Comparison of ENCODE assay signal across 14 cellular contexts in the genomic region with DNA sequence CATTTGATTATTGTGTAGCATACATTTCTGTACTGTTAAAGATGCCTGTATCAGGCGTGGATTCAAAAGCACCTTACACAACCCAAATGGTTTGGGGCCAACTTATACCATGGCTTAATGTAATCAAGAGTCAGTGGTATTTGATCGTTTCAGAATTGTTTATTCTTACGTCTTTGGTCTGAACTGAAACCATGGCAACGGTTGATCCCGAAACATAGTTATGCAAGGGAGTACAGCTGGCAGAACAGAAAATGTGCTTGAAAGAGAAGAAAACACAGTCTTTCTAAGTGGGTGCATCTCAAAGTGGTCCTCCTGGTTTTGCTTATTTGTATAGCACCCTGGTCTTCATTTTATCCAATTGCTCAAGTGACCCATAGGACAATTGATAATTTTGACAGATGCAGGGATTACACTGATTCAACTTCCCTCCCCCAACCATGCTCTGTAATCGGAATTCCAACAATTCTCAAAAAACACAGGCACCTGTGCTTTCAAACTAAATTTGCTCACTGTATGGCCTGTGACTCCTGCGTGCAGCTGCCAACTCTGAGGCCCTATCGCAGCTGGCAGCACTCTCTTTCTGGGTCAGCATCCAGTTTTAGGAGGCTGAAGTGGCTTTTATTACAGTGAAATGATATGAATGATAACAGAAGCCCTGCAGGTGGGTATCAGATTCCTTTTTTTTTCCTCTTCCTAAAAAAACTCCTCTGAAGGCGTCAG.
A peak's percentile ranks its signal among the peaks of the same experiment; 100 is the strongest.
DNase-seq lines count a peak whose midpoint lies in the region; ATAC-seq, FAIRE-seq and TF ChIP-seq lines count a peak whose summit lies in the region.
"Had no signal": no experiment of that assay in that cellular context is flagged by ENCODE, and none has a peak within 500 bp of the region (broad histone marks: within the 10 kb centered on the region; RNA-seq: fewer than 3 reads in every experiment).

No MANE protein-coding gene starts in this region.

- in situ Hi-C loops in astrocyte of the spinal cord (cut with HindIII; ENCODE audit: low sequenced_read_pairs): no loop called here
- in situ Hi-C loops in HepG2 (cut with HindIII; ENCODE audit: extremely low pct_ligation_motif_present, low pct_unique_long_range_greater_than_20kb): no loop called here

- WGBS in HepG2 (ENCODE audit: low lambda C conversion rate): 44% methylated on average over 9 of the region's 9 CpGs

- H3K9ac ChIP-seq in HepG2 (ENCODE audit: insufficient read depth, low read depth, low read length): no peak overlapping the region
- H3K9ac ChIP-seq: BLaER1 treated with 17β-estradiol and CSF1 and Interleukin-3, amounts not matched to agents 10 nM and 100 nM had no signal

- no peaks in the 10 kb centered on the region for H4K20me1 ChIP-seq in HepG2 (ENCODE audit: insufficient read depth, low read length)
- H4K20me1 ChIP-seq: BLaER1 treated with 17β-estradiol and CSF1 and Interleukin-3, amounts not matched to agents 10 nM and 100 nM had no signal

- H2AFZ ChIP-seq in HepG2 (ENCODE audit: low read length): no peak overlapping the region

- TF ChIP-seq RAD21 in HepG2 (CRISPR knock-in tag; IDR thresholded peaks at IDR 0.05): no peak

- H3K4me2 ChIP-seq in HepG2 (ENCODE audit: low read depth, low read length): no peak overlapping the region
- H3K4me2 ChIP-seq: BLaER1 treated with 17β-estradiol and CSF1 and Interleukin-3, amounts not matched to agents 10 nM and 100 nM had no signal

- ATAC-seq in HepG2 (no peak), HG02588 (IDR thresholded peaks at IDR 0.05; ENCODE audit: unreplicated experiment) (no peak)
- ATAC-seq: activated T-cell treated with anti-CD3 and anti-CD28 coated beads, Interleukin-2, amount 50 U/mL, for 4 hours; right cardiac atrium; stimulated activated naive CD8-positive, alpha-beta T cell treated with anti-CD3 and anti-CD28 coated beads, Interleukin-15, amount 100 ng/mL, for 72 hours had no signal

- POLR2A ChIA-PET in HepG2 (lab: Yijun Ruan, JAX): no interaction called here

- H3K79me2 ChIP-seq in HepG2 (ENCODE audit: insufficient read depth, low read length): no peaks in the 10 kb centered on the region

- H3K27me3 ChIP-seq in HepG2 (ENCODE audit: control insufficient read depth in 1 of 2, insufficient read depth in 2 of 2, low read length in 2 of 2) (no peaks in the 10 kb centered on the region), vagina (no peaks in the 10 kb centered on the region)
- H3K27me3 ChIP-seq: BLaER1 treated with 17β-estradiol and CSF1 and Interleukin-3, amounts not matched to agents 10 nM and 100 nM had no signal

- H3K4me1 ChIP-seq in HepG2 (ENCODE audit: insufficient read depth, low read length) (peaks cover 43% of the 10 kb centered on the region), vagina (no peaks in the 10 kb centered on the region)
- H3K4me1 ChIP-seq: BLaER1 treated with 17β-estradiol and CSF1 and Interleukin-3, amounts not matched to agents 10 nM and 100 nM had no signal

- peak; percentile 41 for DNase-seq in Ammon's horn (ENCODE audit: low spot score)
- peak; percentile 86 for DNase-seq in NCI-H1105 treated with DMSO at 0.1 percent for 48 hours (lab: John Stamatoyannopoulos, UW)
- peak; percentile 5 for DNase-seq in astrocyte of the spinal cord (ENCODE audit: low read depth, low spot score)
- peak; percentile 53 for DNase-seq in HepG2 (ENCODE audit: low spot score)
- no peak for DNase-seq in vagina (ENCODE audit: extremely low spot score in 2 of 2)
- DNase-seq in NCI-H69 (lab: John Stamatoyannopoulos, UW): no peak
- DNase-seq in activated T-cell treated with anti-CD3 and anti-CD28 coated beads, Interleukin-2, amount 50 U/mL, for 1 hour: no peak
- DNase-seq: activated T-cell treated with anti-CD3 and anti-CD28 coated beads, Interleukin-2, amount 50 U/mL, for 4 hours; right cardiac atrium; stimulated activated naive CD8-positive, alpha-beta T cell treated with anti-CD3 and anti-CD28 coated beads, Interleukin-15, amount 100 ng/mL, for 72 hours had no signal

- CTCF ChIA-PET in HepG2 (lab: Yijun Ruan, JAX; ENCODE audit: low intra/inter-chr PET ratio, low total read pairs): no interaction called here

- BruUV-seq in HepG2 (replicated peaks; lab: Mats Ljungman, UMichigan): no TSS peak

- no peak overlapping the region for H3K4me3 ChIP-seq in astrocyte of the spinal cord (ENCODE audit: low read depth, low read length)
- H3K4me3 ChIP-seq in HepG2 (replicated peaks in 1 of 3; ENCODE audit: insufficient read depth in 1 of 3, low read depth in 2 of 3, low read length in 3 of 3): no peak overlapping the region
- no peak overlapping the region for H3K4me3 ChIP-seq in vagina
- H3K4me3 ChIP-seq: BLaER1 treated with 17β-estradiol and CSF1 and Interleukin-3, amounts not matched to agents 10 nM and 100 nM had no signal

- no peak for TF ChIP-seq CTCF in astrocyte of the spinal cord (IDR thresholded peaks at IDR 0.05; ENCODE audit: low read depth, low read length)
- no peak for TF ChIP-seq CTCF in HepG2 (CRISPR knock-in tag; IDR thresholded peaks at IDR 0.05)
- no peak for TF ChIP-seq CTCF in vagina (IDR thresholded peaks at IDR 0.05)

- FAIRE-seq in HepG2 (lab: Jason Lieb, UNC): no peak
- FAIRE-seq: bronchial epithelial cell, G401.6 had no signal

- intact Hi-C loops in HepG2 (cut with micrococcal nuclease; ENCODE audit: unreplicated experiment) (no loop called here), vagina (cut with DNase I) (no loop called here)

- H3K27ac ChIP-seq in HepG2 (ENCODE audit: extremely low read length, insufficient read depth, low read length): no peak overlapping the region
- H3K27ac ChIP-seq in vagina: no peak overlapping the region
- H3K27ac ChIP-seq: BLaER1 treated with 17β-estradiol and CSF1 and Interleukin-3, amounts not matched to agents 10 nM and 100 nM had no signal

- TF ChIP-seq POLR2A in HepG2 (IDR thresholded peaks at IDR 0.05; ENCODE audit: insufficient read depth in 1 of 2, low read depth in 2 of 2, low read length in 2 of 2) (no peak), vagina (IDR thresholded peaks at IDR 0.05) (no peak)

- H3K9me3 ChIP-seq in HepG2 (ENCODE audit: low read length) (no peaks in the 10 kb centered on the region; the same call in 1 of the 2 replicates), vagina (no peaks in the 10 kb centered on the region)

- H3K36me3 ChIP-seq in HepG2 (replicated peaks in 1 of 2; ENCODE audit: control insufficient read depth in 1 of 2, insufficient read depth in 2 of 2, low read length in 2 of 2) (no peaks in the 10 kb centered on the region), vagina (no peaks in the 10 kb centered on the region)
- H3K36me3 ChIP-seq: BLaER1 treated with 17β-estradiol and CSF1 and Interleukin-3, amounts not matched to agents 10 nM and 100 nM had no signal

- TF ChIP-seq EP300 in HepG2 (IDR thresholded peaks at IDR 0.05; ENCODE audit: low read depth in 2 of 2, low read length in 2 of 2) (no peak), HepG2 (CRISPR knock-in tag; IDR thresholded peaks at IDR 0.05; ENCODE audit: borderline replicate concordance) (no peak)

TF ChIP-seq in HepG2, 621 proteins besides CTCF, POLR2A, EP300 and RAD21:
- TF ChIP-seq FOXK2 (IDR thresholded peaks at IDR 0.05) (no peak), RFX1 (IDR thresholded peaks at IDR 0.05) (peak; percentile 46; the same call in 1 of the 2 replicates), SIX1 (CRISPR knock-in tag; IDR thresholded peaks at IDR 0.05; ENCODE audit: borderline replicate concordance) (no peak), PRMT3 (CRISPR knock-in tag; IDR thresholded peaks at IDR 0.05; ENCODE audit: borderline replicate concordance, low read depth) (no peak), BHLHE40 (IDR thresholded peaks at IDR 0.05; ENCODE audit: low read length) (no peak), HOXD1 (CRISPR knock-in tag; IDR thresholded peaks at IDR 0.05) (no peak), ELF1 (CRISPR knock-in tag; IDR thresholded peaks at IDR 0.05) (no peak), CBX5 (CRISPR knock-in tag; IDR thresholded peaks at IDR 0.05; ENCODE audit: borderline replicate concordance) (no peak), RBM39 (IDR thresholded peaks at IDR 0.05; ENCODE audit: low read depth, low read length, poor library complexity, severe bottlenecking) (no peak), ZNF430 (CRISPR knock-in tag; IDR thresholded peaks at IDR 0.05) (no peak), ZMYM2 (CRISPR knock-in tag; IDR thresholded peaks at IDR 0.05) (no peak), ZNF724P (CRISPR knock-in tag; IDR thresholded peaks at IDR 0.05; ENCODE audit: borderline replicate concordance) (no peak), ZNF564 (CRISPR knock-in tag; IDR thresholded peaks at IDR 0.05) (no peak), RFX3 (CRISPR knock-in tag; IDR thresholded peaks at IDR 0.05) (peak; percentile 62), PCBP1 (IDR thresholded peaks at IDR 0.05; ENCODE audit: borderline replicate concordance, low read depth, low read length) (no peak)
- TF ChIP-seq, protein P1, sequence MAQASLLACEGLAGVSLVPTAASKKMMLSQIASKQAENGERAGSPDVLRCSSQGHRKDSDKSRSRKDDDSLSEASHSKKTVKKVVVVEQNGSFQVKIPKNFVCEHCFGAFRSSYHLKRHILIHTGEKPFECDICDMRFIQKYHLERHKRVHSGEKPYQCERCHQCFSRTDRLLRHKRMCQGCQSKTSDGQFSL (CRISPR knock-in tag; IDR thresholded peaks at IDR 0.05): no peak
- TF ChIP-seq, protein P2, sequence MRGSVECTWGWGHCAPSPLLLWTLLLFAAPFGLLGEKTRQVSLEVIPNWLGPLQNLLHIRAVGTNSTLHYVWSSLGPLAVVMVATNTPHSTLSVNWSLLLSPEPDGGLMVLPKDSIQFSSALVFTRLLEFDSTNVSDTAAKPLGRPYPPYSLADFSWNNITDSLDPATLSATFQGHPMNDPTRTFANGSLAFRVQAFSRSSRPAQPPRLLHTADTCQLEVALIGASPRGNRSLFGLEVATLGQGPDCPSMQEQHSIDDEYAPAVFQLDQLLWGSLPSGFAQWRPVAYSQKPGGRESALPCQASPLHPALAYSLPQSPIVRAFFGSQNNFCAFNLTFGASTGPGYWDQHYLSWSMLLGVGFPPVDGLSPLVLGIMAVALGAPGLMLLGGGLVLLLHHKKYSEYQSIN (CRISPR knock-in tag; IDR thresholded peaks at IDR 0.05; ENCODE audit: borderline replicate concordance): no peak
- TF ChIP-seq, protein P3, sequence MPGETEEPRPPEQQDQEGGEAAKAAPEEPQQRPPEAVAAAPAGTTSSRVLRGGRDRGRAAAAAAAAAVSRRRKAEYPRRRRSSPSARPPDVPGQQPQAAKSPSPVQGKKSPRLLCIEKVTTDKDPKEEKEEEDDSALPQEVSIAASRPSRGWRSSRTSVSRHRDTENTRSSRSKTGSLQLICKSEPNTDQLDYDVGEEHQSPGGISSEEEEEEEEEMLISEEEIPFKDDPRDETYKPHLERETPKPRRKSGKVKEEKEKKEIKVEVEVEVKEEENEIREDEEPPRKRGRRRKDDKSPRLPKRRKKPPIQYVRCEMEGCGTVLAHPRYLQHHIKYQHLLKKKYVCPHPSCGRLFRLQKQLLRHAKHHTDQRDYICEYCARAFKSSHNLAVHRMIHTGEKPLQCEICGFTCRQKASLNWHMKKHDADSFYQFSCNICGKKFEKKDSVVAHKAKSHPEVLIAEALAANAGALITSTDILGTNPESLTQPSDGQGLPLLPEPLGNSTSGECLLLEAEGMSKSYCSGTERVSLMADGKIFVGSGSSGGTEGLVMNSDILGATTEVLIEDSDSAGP (CRISPR knock-in tag; IDR thresholded peaks at IDR 0.05; ENCODE audit: borderline replicate concordance): no peak

Comparison
In these comparisons a context has a peak if more than half of its experiments do, and no peak if none do; other contexts are left out.
1. DNase-seq: peak in Ammon's horn (single experiment), NCI-H1105 treated with DMSO at 0.1 percent for 48 hours (single experiment), astrocyte of the spinal cord (single experiment) and HepG2 (single experiment); none in vagina (0 of 2), NCI-H69 (single experiment) and activated T-cell treated with anti-CD3 and anti-CD28 coated beads, Interleukin-2, amount 50 U/mL, for 1 hour (single experiment).